ENCODE assay signal across 7 cellular contexts in the genomic region with DNA sequence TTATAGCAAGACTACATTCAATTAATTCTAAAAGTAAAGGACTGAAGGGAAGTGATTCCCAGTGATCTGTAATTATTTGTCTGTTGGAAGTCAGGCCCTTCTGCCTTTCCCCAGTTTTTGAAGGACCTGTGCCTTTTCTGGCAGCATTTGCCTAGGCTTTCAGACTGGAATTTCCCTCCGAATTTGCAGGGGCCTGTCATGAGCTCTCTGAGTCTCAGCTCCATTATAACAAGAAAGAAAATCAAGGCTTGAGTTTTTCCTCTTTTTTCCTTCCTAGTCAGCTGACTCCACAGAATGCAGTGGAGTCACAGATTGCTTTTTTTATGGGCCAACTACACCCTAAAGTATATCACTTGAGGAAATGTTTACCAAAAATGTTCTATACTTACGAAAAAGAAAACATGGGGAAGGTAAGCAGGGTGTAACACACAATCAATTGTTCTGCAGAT. TPM values are rescaled to one million over a fixed set of nuclear protein-coding genes. Genes with fewer than 3 reads are reported as not detected.
A peak's percentile ranks its signal among the peaks of the same experiment; 100 is the strongest.
DNase-seq lines count a peak whose midpoint lies in the region; ATAC-seq and TF ChIP-seq lines count a peak whose summit lies in the region.

No MANE protein-coding gene starts in this region.

- ATAC-seq in HG02588 (IDR thresholded peaks at IDR 0.05; ENCODE audit: unreplicated experiment) (peak; percentile 2), GM18870 (IDR thresholded peaks at IDR 0.05; ENCODE audit: unreplicated experiment) (no peak)

- H3K4me1 ChIP-seq in skeletal muscle tissue (ENCODE audit: control insufficient read depth in 3 of 3, insufficient read depth in 3 of 3, low read length in 3 of 3), result peaks cover 3 to 13% (median 8%) of the 10 kb centered on the region in 3 donors

- H3K9ac ChIP-seq in SK-N-MC (ENCODE audit: insufficient read length), result peak overlapping the region; percentile 52
- peak overlapping the region in 2 of 3 donors; percentile 3 to 66 for H3K9ac ChIP-seq in skeletal muscle tissue (ENCODE audit: low read depth in 1 of 3, low read length in 3 of 3)

- H3K36me3 ChIP-seq in SK-N-MC (ENCODE audit: insufficient read depth, low read length) (no peaks in the 10 kb centered on the region), skeletal muscle tissue (ENCODE audit: control insufficient read depth in 3 of 3, insufficient read depth in 3 of 3, low read length in 3 of 3) (no peaks in the 10 kb centered on the region)

- H3K9me3 ChIP-seq in SK-N-MC (ENCODE audit: low read depth, low read length), result no peaks in the 10 kb centered on the region
- no peaks in the 10 kb centered on the region for H3K9me3 ChIP-seq in skeletal muscle tissue (ENCODE audit: control insufficient read depth in 3 of 3, low read length in 3 of 3)

- H3K4me3 ChIP-seq in SK-N-MC (peak overlapping the region; percentile 77), skeletal muscle tissue (ENCODE audit: low read length in 3 of 3) (peak overlapping the region; percentile 25 to 72 (median 56))

- no peaks in the 10 kb centered on the region for H3K9me3 Mint-ChIP-seq in glutamatergic neuron (ENCODE audit: unreplicated experiment)

- H3K4me1 Mint-ChIP-seq in glutamatergic neuron (ENCODE audit: low read depth, unreplicated experiment), result peaks cover 2% of the 10 kb centered on the region

- peaks cover 4% of the 10 kb centered on the region for H3K27me3 Mint-ChIP-seq in glutamatergic neuron (ENCODE audit: unreplicated experiment)

- no peaks in the 10 kb centered on the region for H3K36me3 Mint-ChIP-seq in glutamatergic neuron (ENCODE audit: unreplicated experiment)

- H3K27ac ChIP-seq in SK-N-MC, result no peak overlapping the region
- H3K27ac ChIP-seq in skeletal muscle tissue (ENCODE audit: low read depth, low read length), result peak overlapping the region; percentile 40

- TF ChIP-seq CTCF in glutamatergic neuron (IDR thresholded peaks at IDR 0.05; ENCODE audit: partially characterized antibody, unreplicated experiment), result no peak

- DNase-seq in SK-N-MC (ENCODE audit: low read depth, low spot score) (no peak), glutamatergic neuron (no peak), NCI-H2171 (lab: John Stamatoyannopoulos, UW) (no peak), AML-193 (lab: John Stamatoyannopoulos, UW) (no peak)

- H3K27me3 ChIP-seq in skeletal muscle tissue (ENCODE audit: control insufficient read depth in 3 of 3, insufficient read depth in 3 of 3, low read length in 3 of 3), result peaks cover 42 to 56% (median 48%) of the 10 kb centered on the region in 3 donors

- H3K4me3 Mint-ChIP-seq in glutamatergic neuron (ENCODE audit: unreplicated experiment), result peak overlapping the region; percentile 95

- no peak overlapping the region for H3K27ac Mint-ChIP-seq in glutamatergic neuron (ENCODE audit: unreplicated experiment)

RNA-seq across cellular contexts. Expression of a gene that starts 1.1 kb away (rescaled TPM):
- total RNA-seq in glutamatergic neuron (ENCODE audit: unreplicated experiment), result 2.0 TPM
- total RNA-seq in skeletal muscle tissue, result 4.2 TPM
